19 cellular contexts compared by ENCODE assay signal in genomic region chrX:57380026-57380796, GRCh38.
DNase-seq lines count a peak whose midpoint lies in the region; ATAC-seq, FAIRE-seq and TF ChIP-seq lines count a peak whose summit lies in the region.
"Had no signal": no experiment of that assay in that cellular context is flagged by ENCODE, and none has a peak within 500 bp of the region (broad histone marks: within the 10 kb centered on the region; RNA-seq: fewer than 3 reads in every experiment).

No MANE protein-coding gene starts in this region.

- FAIRE-seq in GM12892 (lab: Jason Lieb, UNC) = no peak

- no peak overlapping the region for H3K4me3 ChIP-seq in OCI-LY3 (ENCODE audit: low read length)
- H3K4me3 ChIP-seq: colonic mucosa, HAP-1 had no signal

- H3K79me2 ChIP-seq in OCI-LY3 (ENCODE audit: low read length) = no peaks in the 10 kb centered on the region

- no peak overlapping the region for H2AFZ ChIP-seq in OCI-LY3 (ENCODE audit: low read depth, low read length)

- peak; percentile 1 for DNase-seq in GM13976 (ENCODE audit: low spot score)
- DNase-seq in GM19240 (ENCODE audit: insufficient read length, low spot score) = no peak
- DNase-seq in COR-L47 (lab: John Stamatoyannopoulos, UW) = no peak
- DNase-seq in GM12892 (ENCODE audit: insufficient read length) = no peak
- no peak for DNase-seq in NCI-H1417 treated with DMSO at 0.1 percent for 48 hours (lab: John Stamatoyannopoulos, UW)
- DNase-seq: CD4-positive, alpha-beta memory T cell; colonic mucosa; KG1; left colon; mesendoderm; naive thymus-derived CD8-positive, alpha-beta T cell; NCI-H187; NCI-H226; PC-3; SHP77 had no signal

- in situ Hi-C loops in GM13976 (cut with MboI; ENCODE audit: low sequenced_read_pairs, unreplicated experiment) = no loop called here

- no peaks in the 10 kb centered on the region for H3K9me3 ChIP-seq in OCI-LY3 (ENCODE audit: insufficient read depth, low read length)
- H3K9me3 ChIP-seq: colonic mucosa, HAP-1 had no signal

- H4K20me1 ChIP-seq in OCI-LY3 (ENCODE audit: insufficient read depth, low read length) = no peaks in the 10 kb centered on the region

- ATAC-seq in GM18520 (IDR thresholded peaks at IDR 0.05; ENCODE audit: unreplicated experiment) = peak; percentile 80
- ATAC-seq in HG02852 (IDR thresholded peaks at IDR 0.05; ENCODE audit: unreplicated experiment) = peak; percentile 76
- ATAC-seq: left colon; naive thymus-derived CD8-positive, alpha-beta T cell; PC-3 had no signal

- no peak for TF ChIP-seq POLR2A in GM12892 (IDR thresholded peaks at IDR 0.05; ENCODE audit: low read depth, low read length)

- no peaks in the 10 kb centered on the region for H3K27me3 ChIP-seq in OCI-LY3 (ENCODE audit: low read depth, low read length)
- H3K27me3 ChIP-seq: colonic mucosa had no signal

- H3K9ac ChIP-seq in OCI-LY3 (ENCODE audit: low read length) = no peak overlapping the region

- peaks cover 20% of the 10 kb centered on the region for H3K4me1 ChIP-seq in OCI-LY3 (ENCODE audit: low read length)
- H3K4me1 ChIP-seq: colonic mucosa, HAP-1 had no signal

- peak overlapping the region; percentile 43 for H3K4me2 ChIP-seq in OCI-LY3 (ENCODE audit: low read length)

- H3K27ac ChIP-seq in OCI-LY3 (ENCODE audit: low read length) = peak overlapping the region; percentile 35
- H3K27ac ChIP-seq: colonic mucosa had no signal

- TF ChIP-seq CTCF in GM13976 (IDR thresholded peaks at IDR 0.05; ENCODE audit: borderline replicate concordance, control extremely low read depth, extremely low read depth, insufficient read depth, missing control alignments) (no peak), OCI-LY3 (IDR thresholded peaks at IDR 0.05; ENCODE audit: low read depth, low read length) (no peak)

- no peaks in the 10 kb centered on the region for H3K36me3 ChIP-seq in OCI-LY3 (replicated peaks; ENCODE audit: low read depth, low read length)
- H3K36me3 ChIP-seq: colonic mucosa, HAP-1 had no signal
